In genomic region chr17:6699997-6700947, GRCh38 we compare ENCODE assay signal across 1 cellular context.
A peak's percentile ranks its signal among the peaks of the same experiment; 100 is the strongest.
TF ChIP-seq lines count a peak whose summit lies in the region.

No MANE protein-coding gene starts in this region.

TF ChIP-seq in HepG2, 621 proteins besides CTCF, POLR2A, EP300 and RAD21 (continues in another document):
- TF ChIP-seq KDM5A (IDR thresholded peaks at IDR 0.05; ENCODE audit: borderline replicate concordance, low read length), result no peak; the same call in 1 of the 2 replicates
- TF ChIP-seq ZBTB7A (CRISPR knock-in tag; IDR thresholded peaks at IDR 0.05), result no peak; the same call in 1 of the 2 replicates
- TF ChIP-seq ATF7 (IDR thresholded peaks at IDR 0.05), result no peak
- TF ChIP-seq ATF7 (CRISPR knock-in tag; IDR thresholded peaks at IDR 0.05), result peak; percentile 60; the same call in 1 of the 2 replicates
- TF ChIP-seq ZNF292 (CRISPR knock-in tag; IDR thresholded peaks at IDR 0.05; ENCODE audit: borderline replicate concordance, low read depth), result no peak; the same call in 1 of the 2 replicates
- no peak for TF ChIP-seq ZNF484 (CRISPR knock-in tag; IDR thresholded peaks at IDR 0.05; ENCODE audit: borderline replicate concordance, low read depth)
- peak; percentile 76; the same call in 1 of the 2 replicates for TF ChIP-seq RFXAP (CRISPR knock-in tag; IDR thresholded peaks at IDR 0.05; ENCODE audit: borderline replicate concordance)
- no peak for TF ChIP-seq ZNF780A (CRISPR knock-in tag; IDR thresholded peaks at IDR 0.05)
- TF ChIP-seq, protein P1, sequence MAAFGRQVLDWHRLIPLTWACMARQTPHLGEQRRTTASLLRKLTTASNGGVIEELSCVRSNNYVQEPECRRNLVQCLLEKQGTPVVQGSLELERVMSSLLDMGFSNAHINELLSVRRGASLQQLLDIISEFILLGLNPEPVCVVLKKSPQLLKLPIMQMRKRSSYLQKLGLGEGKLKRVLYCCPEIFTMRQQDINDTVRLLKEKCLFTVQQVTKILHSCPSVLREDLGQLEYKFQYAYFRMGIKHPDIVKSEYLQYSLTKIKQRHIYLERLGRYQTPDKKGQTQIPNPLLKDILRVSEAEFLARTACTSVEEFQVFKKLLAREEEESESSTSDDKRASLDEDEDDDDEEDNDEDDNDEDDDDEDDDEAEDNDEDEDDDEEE (CRISPR knock-in tag; IDR thresholded peaks at IDR 0.05), result peak; percentile 27; the same call in 1 of the 2 replicates
- no peak for TF ChIP-seq ZNF83 (CRISPR knock-in tag; IDR thresholded peaks at IDR 0.05; ENCODE audit: borderline replicate concordance)
- TF ChIP-seq, protein P2, sequence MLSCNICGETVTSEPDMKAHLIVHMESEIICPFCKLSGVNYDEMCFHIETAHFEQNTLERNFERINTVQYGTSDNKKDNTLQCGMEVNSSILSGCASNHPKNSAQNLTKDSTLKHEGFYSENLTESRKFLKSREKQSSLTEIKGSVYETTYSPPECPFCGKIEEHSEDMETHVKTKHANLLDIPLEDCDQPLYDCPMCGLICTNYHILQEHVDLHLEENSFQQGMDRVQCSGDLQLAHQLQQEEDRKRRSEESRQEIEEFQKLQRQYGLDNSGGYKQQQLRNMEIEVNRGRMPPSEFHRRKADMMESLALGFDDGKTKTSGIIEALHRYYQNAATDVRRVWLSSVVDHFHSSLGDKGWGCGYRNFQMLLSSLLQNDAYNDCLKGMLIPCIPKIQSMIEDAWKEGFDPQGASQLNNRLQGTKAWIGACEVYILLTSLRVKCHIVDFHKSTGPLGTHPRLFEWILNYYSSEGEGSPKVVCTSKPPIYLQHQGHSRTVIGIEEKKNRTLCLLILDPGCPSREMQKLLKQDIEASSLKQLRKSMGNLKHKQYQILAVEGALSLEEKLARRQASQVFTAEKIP (CRISPR knock-in tag; IDR thresholded peaks at IDR 0.05; ENCODE audit: borderline replicate concordance), result no peak
- TF ChIP-seq CBX5 (CRISPR knock-in tag; IDR thresholded peaks at IDR 0.05; ENCODE audit: borderline replicate concordance), result no peak; the same call in 1 of the 2 replicates
- peak; percentile 73; the same call in 1 of the 2 replicates for TF ChIP-seq HHEX (CRISPR knock-in tag; IDR thresholded peaks at IDR 0.05)
- TF ChIP-seq, protein P3, sequence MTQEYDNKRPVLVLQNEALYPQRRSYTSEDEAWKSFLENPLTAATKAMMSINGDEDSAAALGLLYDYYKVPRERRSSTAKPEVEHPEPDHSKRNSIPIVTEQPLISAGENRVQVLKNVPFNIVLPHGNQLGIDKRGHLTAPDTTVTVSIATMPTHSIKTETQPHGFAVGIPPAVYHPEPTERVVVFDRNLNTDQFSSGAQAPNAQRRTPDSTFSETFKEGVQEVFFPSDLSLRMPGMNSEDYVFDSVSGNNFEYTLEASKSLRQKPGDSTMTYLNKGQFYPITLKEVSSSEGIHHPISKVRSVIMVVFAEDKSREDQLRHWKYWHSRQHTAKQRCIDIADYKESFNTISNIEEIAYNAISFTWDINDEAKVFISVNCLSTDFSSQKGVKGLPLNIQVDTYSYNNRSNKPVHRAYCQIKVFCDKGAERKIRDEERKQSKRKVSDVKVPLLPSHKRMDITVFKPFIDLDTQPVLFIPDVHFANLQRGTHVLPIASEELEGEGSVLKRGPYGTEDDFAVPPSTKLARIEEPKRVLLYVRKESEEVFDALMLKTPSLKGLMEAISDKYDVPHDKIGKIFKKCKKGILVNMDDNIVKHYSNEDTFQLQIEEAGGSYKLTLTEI (CRISPR knock-in tag; conservative IDR thresholded peaks at IDR 0.05), result no peak
- TF ChIP-seq HMG20B (CRISPR knock-in tag; conservative IDR thresholded peaks at IDR 0.05), result peak; percentile 75; the same call in 1 of the 2 replicates
- peak; percentile 91 for TF ChIP-seq ETV5 (CRISPR knock-in tag; IDR thresholded peaks at IDR 0.05; ENCODE audit: borderline replicate concordance)
- peak; percentile 94 for TF ChIP-seq ZNF747 (CRISPR knock-in tag; IDR thresholded peaks at IDR 0.05; ENCODE audit: borderline replicate concordance)
- peak; percentile 94 for TF ChIP-seq ARID5B (CRISPR knock-in tag; IDR thresholded peaks at IDR 0.05)
- peak; percentile 60 for TF ChIP-seq XRCC5 (optimal IDR thresholded peaks at IDR 0.05; ENCODE audit: low read length)
- TF ChIP-seq ZNF34 (CRISPR knock-in tag; IDR thresholded peaks at IDR 0.05; ENCODE audit: borderline replicate concordance), result peak; percentile 96
- peak; percentile 49 for TF ChIP-seq ZNF263 (CRISPR knock-in tag; IDR thresholded peaks at IDR 0.05)
- TF ChIP-seq EZH2 (conservative IDR thresholded peaks at IDR 0.05; ENCODE audit: low read depth, low read length), result no peak
- no peak for TF ChIP-seq ZC3H4 (CRISPR knock-in tag; IDR thresholded peaks at IDR 0.05; ENCODE audit: borderline replicate concordance)
- TF ChIP-seq RELA (CRISPR knock-in tag; IDR thresholded peaks at IDR 0.05), result no peak
- TF ChIP-seq AKNA (CRISPR knock-in tag; IDR thresholded peaks at IDR 0.05; ENCODE audit: borderline replicate concordance), result no peak
- TF ChIP-seq ZNF264 (CRISPR knock-in tag; IDR thresholded peaks at IDR 0.05), result peak; percentile 85; the same call in 1 of the 2 replicates
- TF ChIP-seq, protein P4, sequence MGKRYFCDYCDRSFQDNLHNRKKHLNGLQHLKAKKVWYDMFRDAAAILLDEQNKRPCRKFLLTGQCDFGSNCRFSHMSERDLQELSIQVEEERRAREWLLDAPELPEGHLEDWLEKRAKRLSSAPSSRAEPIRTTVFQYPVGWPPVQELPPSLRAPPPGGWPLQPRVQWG (CRISPR knock-in tag; IDR thresholded peaks at IDR 0.05; ENCODE audit: borderline replicate concordance, low read depth), result no peak
- TF ChIP-seq, protein P5, sequence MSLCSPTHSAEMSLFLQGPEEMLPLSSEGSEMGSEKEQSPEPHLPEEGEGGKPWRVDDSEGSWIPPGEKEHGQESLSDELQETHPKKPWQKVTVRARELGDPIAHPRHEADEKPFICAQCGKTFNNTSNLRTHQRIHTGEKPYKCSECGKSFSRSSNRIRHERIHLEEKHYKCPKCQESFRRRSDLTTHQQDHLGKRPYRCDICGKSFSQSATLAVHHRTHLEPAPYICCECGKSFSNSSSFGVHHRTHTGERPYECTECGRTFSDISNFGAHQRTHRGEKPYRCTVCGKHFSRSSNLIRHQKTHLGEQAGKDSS (CRISPR knock-in tag; IDR thresholded peaks at IDR 0.05; ENCODE audit: borderline replicate concordance, low read depth), result peak; percentile 61; the same call in 1 of the 2 replicates
- peak; percentile 81 for TF ChIP-seq JUN (CRISPR knock-in tag; IDR thresholded peaks at IDR 0.05)
- no peak for TF ChIP-seq ELK4 (CRISPR knock-in tag; IDR thresholded peaks at IDR 0.05; ENCODE audit: borderline replicate concordance)
- no peak for TF ChIP-seq NFYB (CRISPR knock-in tag; IDR thresholded peaks at IDR 0.05)
- TF ChIP-seq SMAD1 (CRISPR knock-in tag; IDR thresholded peaks at IDR 0.05; ENCODE audit: borderline replicate concordance, low read depth), result no peak
- TF ChIP-seq SIN3A (IDR thresholded peaks at IDR 0.05; ENCODE audit: borderline replicate concordance, low read depth, low read length), result 0 out of 2 replicates have a peak, but pooled peaks have one; percentile 50
- no peak for TF ChIP-seq POLR2AphosphoS2 (IDR thresholded peaks at IDR 0.05; ENCODE audit: low read depth, low read length)
- TF ChIP-seq SRSF1 (optimal IDR thresholded peaks at IDR 0.05; ENCODE audit: low read depth, low read length), result peak; percentile 35
- TF ChIP-seq POGZ (CRISPR knock-in tag; IDR thresholded peaks at IDR 0.05), result peak; percentile 53; the same call in 1 of the 2 replicates
- peak; percentile 24; the same call in 1 of the 2 replicates for TF ChIP-seq ETV6 (CRISPR knock-in tag; conservative IDR thresholded peaks at IDR 0.05)
- TF ChIP-seq ZNF749 (CRISPR knock-in tag; IDR thresholded peaks at IDR 0.05; ENCODE audit: borderline replicate concordance), result peak; percentile 92
- TF ChIP-seq ZNF704 (CRISPR knock-in tag; IDR thresholded peaks at IDR 0.05; ENCODE audit: borderline replicate concordance), result 0 out of 2 replicates have a peak, but pooled peaks have one; percentile 63
- TF ChIP-seq GATAD1 (CRISPR knock-in tag; IDR thresholded peaks at IDR 0.05), result peak; percentile 65
- TF ChIP-seq RFX5 (IDR thresholded peaks at IDR 0.05; ENCODE audit: low read depth, low read length), result no peak
- no peak for TF ChIP-seq CEBPB (IDR thresholded peaks at IDR 0.05; ENCODE audit: borderline replicate concordance, low read depth, low read length)
- TF ChIP-seq ZBTB21 (CRISPR knock-in tag; IDR thresholded peaks at IDR 0.05), result peak; percentile 50; the same call in 1 of the 2 replicates
- TF ChIP-seq SALL2 (CRISPR knock-in tag; IDR thresholded peaks at IDR 0.05), result peak; percentile 9; the same call in 1 of the 2 replicates
- TF ChIP-seq CHD2 (IDR thresholded peaks at IDR 0.05; ENCODE audit: low read depth, low read length), result no peak
- TF ChIP-seq NR3C1 (CRISPR knock-in tag; IDR thresholded peaks at IDR 0.05), result no peak
